8 cellular contexts compared by ENCODE assay signal in genomic region chr4:142567199-142567598, GRCh38.
DNase-seq lines count a peak whose midpoint lies in the region; ATAC-seq and TF ChIP-seq lines count a peak whose summit lies in the region.

No MANE protein-coding gene starts in this region.

- peaks cover 16 to 18% of the 10 kb centered on the region in 2 donors for H3K36me3 Mint-ChIP-seq in CD4-positive, alpha-beta memory T cell

- H3K36me3 ChIP-seq in CD4-positive, alpha-beta memory T cell (ENCODE audit: insufficient read depth, low read length): no peaks in the 10 kb centered on the region
- H3K36me3 ChIP-seq in mucosa of descending colon (ENCODE audit: low read depth): no peaks in the 10 kb centered on the region

- H3K9me3 Mint-ChIP-seq in CD4-positive, alpha-beta memory T cell: peaks cover 0 to 3% (median 0%) of the 10 kb centered on the region in 8 donors

- H3K27me3 Mint-ChIP-seq in CD4-positive, alpha-beta memory T cell: no peaks in the 10 kb centered on the region

- peak overlapping the region; percentile 80 to 97 (median 92) for H3K4me3 Mint-ChIP-seq in CD4-positive, alpha-beta memory T cell

- H3K27ac Mint-ChIP-seq in CD4-positive, alpha-beta memory T cell: peak overlapping the region; percentile 86 to 98 (median 96)

- H3K4me1 Mint-ChIP-seq in CD4-positive, alpha-beta memory T cell: peaks cover 40 to 85% (median 50%) of the 10 kb centered on the region in 4 donors

- no peaks in the 10 kb centered on the region for H3K9me3 ChIP-seq in CD4-positive, alpha-beta memory T cell (ENCODE audit: control insufficient read depth in 1 of 2, low read length in 2 of 2)
- no peaks in the 10 kb centered on the region for H3K9me3 ChIP-seq in mucosa of descending colon

- peaks cover 73% of the 10 kb centered on the region for H3K4me1 ChIP-seq in CD4-positive, alpha-beta memory T cell (ENCODE audit: insufficient read depth, low read length)
- peaks cover 10% of the 10 kb centered on the region for H3K4me1 ChIP-seq in mucosa of descending colon (ENCODE audit: low read depth)

- peak; percentile 69 to 74 (median 72) for DNase-seq in CD4-positive, alpha-beta memory T cell
- DNase-seq in NCI-H2029 treated with DMSO at 0.1 percent for 48 hours (lab: John Stamatoyannopoulos, UW): peak; percentile 70
- peak in 3 of 4 experiments; percentile 3 to 39 (median 14) for DNase-seq in activated naive CD4-positive, alpha-beta T cell (lab: John Stamatoyannopoulos, UW)
- peak in 2 of 3 donors; percentile 36 to 51 for DNase-seq in mucosa of descending colon
- no peak for DNase-seq in middle frontal gyrus (ENCODE audit: extremely low spot score, low spot score)
- no peak for DNase-seq in NCI-H1930 (lab: John Stamatoyannopoulos, UW)

- CTCF ChIA-PET in CD4-positive, alpha-beta memory T cell (lab: Charles Lee; ENCODE audit: partially characterized antibody): interaction anchor here (0.5 to 6.2 kb wide), 42 partner anchors 8 to 441 kb away, joined by 3 to 107 read pairs (median 4); no protein-coding TSS in a partner anchor

- POLR2A ChIA-PET in CD4-positive, alpha-beta memory T cell (lab: Charles Lee; ENCODE audit: partially characterized antibody): interaction anchor here (0.6 to 7.9 kb wide), 39 partner anchors 8 to 325 kb away, joined by 3 to 166 read pairs (median 9); no protein-coding TSS in a partner anchor

- peak; percentile 88 for ATAC-seq in mucosa of descending colon
- no peak for ATAC-seq in HG03439 (IDR thresholded peaks at IDR 0.05; ENCODE audit: unreplicated experiment)
- no peak for ATAC-seq in GM18519 (IDR thresholded peaks at IDR 0.05; ENCODE audit: low FRiP score, unreplicated experiment)

- no peaks in the 10 kb centered on the region for H3K27me3 ChIP-seq in CD4-positive, alpha-beta memory T cell (ENCODE audit: insufficient read depth, low read length)

- peak overlapping the region; percentile 57 to 84 for H3K4me3 ChIP-seq in CD4-positive, alpha-beta memory T cell (ENCODE audit: low read length in 2 of 2)
- no peak overlapping the region for H3K4me3 ChIP-seq in mucosa of descending colon

- peak overlapping the region; percentile 75 for H3K27ac ChIP-seq in CD4-positive, alpha-beta memory T cell (ENCODE audit: low read depth, low read length)

- no peak for TF ChIP-seq CTCF in mucosa of descending colon (IDR thresholded peaks at IDR 0.05)

- intact Hi-C loops in CD4-positive, alpha-beta memory T cell (cut with micrococcal nuclease): loop anchor here (1.0 to 5.0 kb wide), 8 partner anchors 10 to 440 kb away; no protein-coding TSS in a partner anchor
- intact Hi-C loops in mucosa of descending colon (cut with DNase I, micrococcal nuclease): no loop called here

Comparison
In these comparisons a context has a peak if more than half of its experiments do, and no peak if none do; other contexts are left out.
1. DNase-seq: peak in CD4-positive, alpha-beta memory T cell (5 of 5), NCI-H2029 treated with DMSO at 0.1 percent for 48 hours (single experiment), activated naive CD4-positive, alpha-beta T cell (3 of 4) and mucosa of descending colon (2 of 3); none in middle frontal gyrus (single experiment) and NCI-H1930 (0 of 2).